ENCODE assay signal across 8 cellular contexts in the genomic region with DNA sequence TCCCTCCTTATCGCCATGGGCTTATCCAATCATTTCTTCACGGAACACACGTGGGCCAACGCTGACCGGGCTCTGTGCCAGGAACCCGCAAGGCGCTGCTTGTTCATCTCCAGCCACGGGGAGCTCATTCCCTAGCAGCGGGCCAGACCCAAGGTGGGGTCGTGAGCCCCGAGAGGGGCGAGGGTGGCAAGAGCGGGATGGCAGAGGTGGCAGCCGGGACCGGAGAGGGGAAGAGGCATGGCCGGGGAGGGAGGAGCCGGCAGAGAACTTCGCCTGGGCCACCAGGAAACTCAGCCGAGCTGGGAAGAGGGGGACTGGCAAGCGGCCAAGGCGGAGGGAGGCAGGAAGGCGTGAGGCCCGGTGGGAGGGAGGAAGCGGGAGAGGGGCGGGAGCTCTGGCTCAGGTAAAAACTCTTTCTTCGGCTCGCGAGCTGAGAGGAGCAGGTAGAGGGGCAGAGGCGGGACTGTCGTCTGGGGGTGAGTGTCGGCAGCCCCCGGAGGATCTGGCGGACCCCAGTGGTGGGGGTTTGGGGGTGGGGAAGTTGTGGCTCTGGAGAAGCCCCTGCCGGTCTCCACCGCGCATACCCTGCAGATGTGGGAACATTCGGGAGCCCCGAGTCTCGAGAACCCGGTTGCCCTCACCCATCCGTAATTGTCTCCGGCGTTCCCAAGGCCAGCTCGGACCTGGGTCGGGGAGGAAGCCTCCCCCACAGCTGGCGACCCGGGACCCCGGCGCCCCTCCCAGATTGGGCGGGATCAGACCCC. TPM values are rescaled to one million over a fixed set of nuclear protein-coding genes. Genes with fewer than 3 reads are reported as not detected.
DNase-seq lines count a peak whose midpoint lies in the region; ATAC-seq lines count a peak whose summit lies in the region.

A gene with protein sequence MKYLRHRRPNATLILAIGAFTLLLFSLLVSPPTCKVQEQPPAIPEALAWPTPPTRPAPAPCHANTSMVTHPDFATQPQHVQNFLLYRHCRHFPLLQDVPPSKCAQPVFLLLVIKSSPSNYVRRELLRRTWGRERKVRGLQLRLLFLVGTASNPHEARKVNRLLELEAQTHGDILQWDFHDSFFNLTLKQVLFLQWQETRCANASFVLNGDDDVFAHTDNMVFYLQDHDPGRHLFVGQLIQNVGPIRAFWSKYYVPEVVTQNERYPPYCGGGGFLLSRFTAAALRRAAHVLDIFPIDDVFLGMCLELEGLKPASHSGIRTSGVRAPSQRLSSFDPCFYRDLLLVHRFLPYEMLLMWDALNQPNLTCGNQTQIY (plus strand): TSS at position 408 of the 764 bp plus-strand sequence. CDS start 12,670 bp downstream, outside the sequence.

- no CpG with 5 or more reads among the region's 50 CpGs for WGBS in trophoblast cell (ENCODE audit: extremely low coverage, insufficient coverage, insufficient read length)

- no peak within 1 kb of the TSS for H2BK12ac ChIP-seq in trophoblast cell (ENCODE audit: low read length)

- no peak within 1 kb of the TSS for H4K12ac ChIP-seq in trophoblast cell (ENCODE audit: low read depth, low read length)

- no peak within 1 kb of the TSS for H3K14ac ChIP-seq in trophoblast cell (ENCODE audit: low read length)

- DNase-seq in SHP77 (lab: John Stamatoyannopoulos, UW): peak; percentile 13 to 50
- no peak for DNase-seq in SHP77 treated with DMSO at 0.1 percent for 48 hours (lab: John Stamatoyannopoulos, UW)
- peak; percentile 90 for DNase-seq in NCI-H69 (lab: John Stamatoyannopoulos, UW)
- DNase-seq in effector memory CD8-positive, alpha-beta T cell: no peak
- DNase-seq in trophoblast cell: peak; percentile 80 to 83
- DNase-seq in KG1 (lab: John Stamatoyannopoulos, UW): no peak

- ATAC-seq in effector memory CD8-positive, alpha-beta T cell (replicated peaks): no peak
- no peak for ATAC-seq in HG02763 (IDR thresholded peaks at IDR 0.05; ENCODE audit: unreplicated experiment)
- no peak for ATAC-seq in HG03342 (IDR thresholded peaks at IDR 0.05; ENCODE audit: unreplicated experiment)

- H3K36me3 Mint-ChIP-seq in effector memory CD8-positive, alpha-beta T cell (ENCODE audit: insufficient read depth): no peaks in the 10 kb centered on the region

- H3K79me1 ChIP-seq in trophoblast cell (ENCODE audit: low read length): no peaks in the 10 kb centered on the region

- H3K27ac ChIP-seq in trophoblast cell (ENCODE audit: low read depth, low read length): no peak within 1 kb of the TSS

- H2AFZ ChIP-seq in trophoblast cell (ENCODE audit: insufficient read depth, low read length, poor library complexity): no peak within 1 kb of the TSS

- H3K9me3 ChIP-seq in trophoblast cell (ENCODE audit: insufficient read depth, low read depth, low read length): peaks cover 14% of the 10 kb centered on the region

- no peaks in the 10 kb centered on the region for H3K9me3 Mint-ChIP-seq in effector memory CD8-positive, alpha-beta T cell

- peaks cover 14% of the 10 kb centered on the region for H3K27me3 ChIP-seq in trophoblast cell (ENCODE audit: insufficient read depth, low read length)

- no peak within 1 kb of the TSS for H4K8ac ChIP-seq in trophoblast cell (ENCODE audit: low read depth, low read length)

- H3K4ac ChIP-seq in trophoblast cell (ENCODE audit: low read depth, low read length): no peak within 1 kb of the TSS

- H3K4me3 Mint-ChIP-seq in effector memory CD8-positive, alpha-beta T cell: peak within 1 kb of the TSS; percentile 38 to 59

- no peak within 1 kb of the TSS for H3K9ac ChIP-seq in trophoblast cell (ENCODE audit: low read length)

- no peak within 1 kb of the TSS for H3K4me3 ChIP-seq in trophoblast cell (ENCODE audit: low read depth, low read length)

- no peak within 1 kb of the TSS for H3K18ac ChIP-seq in trophoblast cell (ENCODE audit: low read length)

- no peak within 1 kb of the TSS for H2BK120ac ChIP-seq in trophoblast cell (ENCODE audit: insufficient read depth, low read length, poor library complexity)

- peaks cover 0 to 25% of the 10 kb centered on the region in 2 donors for H3K27me3 Mint-ChIP-seq in effector memory CD8-positive, alpha-beta T cell

- H3K4me2 ChIP-seq in trophoblast cell (ENCODE audit: low read length): peak within 1 kb of the TSS; percentile 25

- no peak within 1 kb of the TSS for H3K23ac ChIP-seq in trophoblast cell (ENCODE audit: low read length)

- H4K91ac ChIP-seq in trophoblast cell (ENCODE audit: low read depth, low read length): no peak within 1 kb of the TSS

- peak within 1 kb of the TSS; percentile 5 to 8 for H3K27ac Mint-ChIP-seq in effector memory CD8-positive, alpha-beta T cell

- H3K36me3 ChIP-seq in trophoblast cell (ENCODE audit: control insufficient read depth in 1 of 2, insufficient read depth in 2 of 2, low read length in 2 of 2): no peaks in the 10 kb centered on the region

- peaks cover 0 to 11% of the 10 kb centered on the region in 2 experiments for H3K4me1 ChIP-seq in trophoblast cell (ENCODE audit: control insufficient read depth in 1 of 2, insufficient read depth in 2 of 2, low read length in 2 of 2)

- no peak within 1 kb of the TSS for H2AK5ac ChIP-seq in trophoblast cell (ENCODE audit: low read length)

- no peak within 1 kb of the TSS for H2BK5ac ChIP-seq in trophoblast cell (ENCODE audit: low read depth, low read length, poor library complexity)

- H3K79me2 ChIP-seq in trophoblast cell (ENCODE audit: control insufficient read depth, insufficient read depth, low read length, poor library complexity): no peaks in the 10 kb centered on the region

- H3K4me1 Mint-ChIP-seq in effector memory CD8-positive, alpha-beta T cell (ENCODE audit: low read depth in 2 of 2): peaks cover 22 to 27% of the 10 kb centered on the region in 2 donors

RNA-seq across cellular contexts. Expression of the gene that starts here (rescaled TPM):
- 0.19 TPM in 2 replicates for polyA plus RNA-seq in trophoblast cell (2013)

Comparison
In these comparisons a context has a peak if more than half of its experiments do, and no peak if none do; other contexts are left out.
1. DNase-seq: peak in SHP77 (2 of 2), NCI-H69 (single experiment) and trophoblast cell (2 of 2); none in SHP77 treated with DMSO at 0.1 percent for 48 hours (single experiment), effector memory CD8-positive, alpha-beta T cell (0 of 3) and KG1 (single experiment).